In genomic region chr7:31882187-31882586, GRCh38 we compare ENCODE assay signal across 13 cellular contexts.
DNase-seq lines count a peak whose midpoint lies in the region; ATAC-seq lines count a peak whose summit lies in the region.
"Had no signal": no experiment of that assay in that cellular context is flagged by ENCODE, and none has a peak within 500 bp of the region (broad histone marks: within the 10 kb centered on the region; RNA-seq: fewer than 3 reads in every experiment).

No MANE protein-coding gene starts in this region.

- H3K9me3 ChIP-seq in neuronal stem cell (replicated peaks in 1 of 2; ENCODE audit: control insufficient read depth in 2 of 2, insufficient read depth in 1 of 2, low read depth in 1 of 2, low read length in 2 of 2): peaks cover 0 to 2% of the 10 kb centered on the region in 2 donors

- no peak overlapping the region for H3K18ac ChIP-seq in neuronal stem cell (ENCODE audit: low read length)

- no peak overlapping the region for H2BK120ac ChIP-seq in neuronal stem cell (ENCODE audit: low read depth, low read length)

- DNase-seq in AG08396 (ENCODE audit: low spot score): peak; percentile 33
- DNase-seq in NCI-H446 (lab: John Stamatoyannopoulos, UW): peak; percentile 82 to 94
- DNase-seq in epithelial cell of prostate (ENCODE audit: low read depth, low spot score): no peak
- peak; percentile 30 for DNase-seq in myocyte (ENCODE audit: low read depth)
- DNase-seq in neuronal stem cell (ENCODE audit: low spot score): no peak
- DNase-seq in UCSD-AML1 (lab: John Stamatoyannopoulos, UW; ENCODE audit: unreplicated experiment): no peak
- DNase-seq: KG1, NCI-H748 treated with DMSO at 0.1 percent for 48 hours, T-helper 17 cell had no signal

- WGBS in neuronal stem cell (ENCODE audit: extremely low coverage in 2 of 2, insufficient read length in 2 of 2, insufficient replicate concordance in 1 of 2), 2 donors: no CpG with 5 or more reads among the region's 4 CpGs

- H4K8ac ChIP-seq in neuronal stem cell (ENCODE audit: low read depth, low read length): no peak overlapping the region

- no peak overlapping the region for H4K91ac ChIP-seq in neuronal stem cell (ENCODE audit: low read depth, low read length, poor library complexity)

- no peak overlapping the region for H2AK5ac ChIP-seq in neuronal stem cell (ENCODE audit: low read depth, low read length)

- H2BK12ac ChIP-seq in neuronal stem cell (ENCODE audit: low read length): no peak overlapping the region

- no peak overlapping the region for H2BK15ac ChIP-seq in neuronal stem cell (ENCODE audit: low read length)

- H3K23ac ChIP-seq in neuronal stem cell (ENCODE audit: low read depth, low read length, poor library complexity): no peak overlapping the region

- no peaks in the 10 kb centered on the region for H3K79me1 ChIP-seq in neuronal stem cell (ENCODE audit: low read depth, low read length)

- H3K27ac ChIP-seq in epithelial cell of prostate (peak overlapping the region; percentile 93), neuronal stem cell (replicated peaks; ENCODE audit: low read length) (no peak overlapping the region)

- ATAC-seq in GM21526 (IDR thresholded peaks at IDR 0.05; ENCODE audit: low FRiP score, unreplicated experiment) (no peak), GM18873 (IDR thresholded peaks at IDR 0.05; ENCODE audit: low FRiP score, unreplicated experiment) (no peak)
- ATAC-seq: T-helper 17 cell had no signal

- H3K27me3 ChIP-seq in neuronal stem cell (ENCODE audit: control insufficient read depth in 3 of 3, insufficient read depth in 3 of 3, low read depth in 1 of 3, low read length in 3 of 3): no peaks in the 10 kb centered on the region
- H3K27me3 ChIP-seq: BLaER1 treated with 17β-estradiol and CSF1 and Interleukin-3, amounts not matched to agents 10 nM and 100 nM had no signal

- H3K4me1 ChIP-seq in neuronal stem cell (ENCODE audit: control insufficient read depth in 2 of 2, insufficient read depth in 1 of 2, low read depth in 1 of 2, low read length in 2 of 2): no peaks in the 10 kb centered on the region

- H3K4me2 ChIP-seq in neuronal stem cell (ENCODE audit: insufficient read depth, low read length, poor library complexity, severe bottlenecking): no peak overlapping the region
- H3K4me2 ChIP-seq: smooth muscle cell had no signal

- no peak overlapping the region for H3K9ac ChIP-seq in neuronal stem cell (ENCODE audit: low read depth, low read length, poor library complexity)

- no peak overlapping the region for H2BK5ac ChIP-seq in neuronal stem cell (ENCODE audit: low read length)

- H3K4ac ChIP-seq in neuronal stem cell (ENCODE audit: low read length): no peak overlapping the region

- no peak overlapping the region for H3K4me3 ChIP-seq in neuronal stem cell (ENCODE audit: low read length in 2 of 2)
- H3K4me3 ChIP-seq: BLaER1 treated with 17β-estradiol and CSF1 and Interleukin-3, amounts not matched to agents 10 nM and 100 nM; smooth muscle cell had no signal

- no peak overlapping the region for H3K14ac ChIP-seq in neuronal stem cell (ENCODE audit: low read length)

- H3K36me3 ChIP-seq in neuronal stem cell (replicated peaks in 1 of 2; ENCODE audit: control insufficient read depth in 2 of 2, insufficient read depth in 2 of 2, low read length in 2 of 2): no peaks in the 10 kb centered on the region
- H3K36me3 ChIP-seq: BLaER1 treated with 17β-estradiol and CSF1 and Interleukin-3, amounts not matched to agents 10 nM and 100 nM had no signal

- H2AFZ ChIP-seq in neuronal stem cell (ENCODE audit: low read length): no peak overlapping the region

Comparison
In these comparisons a context has a peak if more than half of its experiments do, and no peak if none do; other contexts are left out.
1. DNase-seq: peak in AG08396 (single experiment), NCI-H446 (2 of 2) and myocyte (single experiment); none in epithelial cell of prostate (single experiment), neuronal stem cell (single experiment) and UCSD-AML1 (single experiment).